19 cellular contexts compared by ENCODE assay signal in genomic region chr1:221972262-221973235, GRCh38.
A peak's percentile ranks its signal among the peaks of the same experiment; 100 is the strongest.
DNase-seq lines count a peak whose midpoint lies in the region; ATAC-seq and TF ChIP-seq lines count a peak whose summit lies in the region.
"Had no signal": no experiment of that assay in that cellular context is flagged by ENCODE, and none has a peak within 500 bp of the region (broad histone marks: within the 10 kb centered on the region; RNA-seq: fewer than 3 reads in every experiment).

No MANE protein-coding gene starts in this region.

- intact Hi-C loops in ovary (cut with DNase I), result no loop called here

- no peak for TF ChIP-seq EP300 in ovary (IDR thresholded peaks at IDR 0.05)

- ATAC-seq in WTC11, result peak; percentile 65
- ATAC-seq: SK-N-SH treated with all-trans-retinoic acid at 6 μM for 48 hours had no signal

- no peak for TF ChIP-seq CTCF in HEK293 (tag by site-specific recombination; IDR thresholded peaks at IDR 0.05)
- no peak for TF ChIP-seq CTCF in WTC11 (IDR thresholded peaks at IDR 0.05)
- TF ChIP-seq CTCF in ovary (IDR thresholded peaks at IDR 0.05), result no peak

- H3K36me3 Mint-ChIP-seq in WTC11, result no peaks in the 10 kb centered on the region
- H3K36me3 Mint-ChIP-seq: CD4-positive, alpha-beta memory T cell had no signal

- DNase-seq in ELF-1 (ENCODE audit: low read depth, low spot score), result peak; percentile 68
- no peak for DNase-seq in WTC11 (ENCODE audit: low spot score)
- no peak for DNase-seq in SKM-1 treated with dmso at 0.1 percent for 144 hours (lab: John Stamatoyannopoulos, UW; ENCODE audit: unreplicated experiment)
- no peak for DNase-seq in NCI-H510A (lab: John Stamatoyannopoulos, UW)
- no peak for DNase-seq in ovary
- DNase-seq: CD4-positive, alpha-beta memory T cell; DMS153; NCI-H1105 treated with DMSO at 0.1 percent for 48 hours; NCI-H1694; NCI-H2081 treated with DMSO at 0.1 percent for 48 hours; NCI-H510A treated with DMSO at 0.1 percent for 48 hours; NCI-H774; OCI-M1; SIG-M5 had no signal

- POLR2A ChIA-PET in HEK293 (lab: Yijun Ruan, JAX) (no interaction called here), WTC11 (lab: Charles Lee) (no interaction called here)

- H3K27ac Mint-ChIP-seq in WTC11, result peak overlapping the region; percentile 91
- H3K27ac Mint-ChIP-seq: CD4-positive, alpha-beta memory T cell had no signal

- TF ChIP-seq POLR2A in ovary (IDR thresholded peaks at IDR 0.05), result no peak

- H3K4me1 ChIP-seq in HEK293 (ENCODE audit: control insufficient read depth, insufficient read depth, low read length) (no peaks in the 10 kb centered on the region), iPS-20b (ENCODE audit: insufficient read depth, low read length) (peaks cover 14% of the 10 kb centered on the region), ovary (ENCODE audit: insufficient read depth) (no peaks in the 10 kb centered on the region)

- peaks cover 48% of the 10 kb centered on the region for H3K4me1 Mint-ChIP-seq in WTC11
- H3K4me1 Mint-ChIP-seq: CD4-positive, alpha-beta memory T cell had no signal

- H3K4me3 ChIP-seq in HEK293 (ENCODE audit: low read depth, low read length) (no peak overlapping the region), iPS-20b (ENCODE audit: low read length) (peak overlapping the region; percentile 26; the same call in 1 of the 2 replicates), ovary (no peak overlapping the region)

- H3K27ac ChIP-seq in HEK293 (ENCODE audit: extremely low read depth, low read depth, low read length) (no peak overlapping the region), iPS-20b (ENCODE audit: low read length) (no peak overlapping the region), ovary (no peak overlapping the region)
- H3K27ac ChIP-seq: HL-60, RWPE1 had no signal

- no peaks in the 10 kb centered on the region for H3K27me3 ChIP-seq in iPS-20b (ENCODE audit: insufficient read depth, low read length)
- H3K27me3 ChIP-seq in ovary, result no peaks in the 10 kb centered on the region

- CTCF ChIA-PET in HEK293 (lab: Yijun Ruan, JAX) (interaction anchor here (0.7 to 1.0 kb wide), 2 partner anchors 17 to 122 kb away, joined by 3 read pairs; no protein-coding TSS in a partner anchor), WTC11 (lab: Charles Lee) (no interaction called here)

- peak overlapping the region; percentile 3; the same call in 1 of the 2 replicates for H3K9ac ChIP-seq in iPS-20b (ENCODE audit: low read depth, low read length)

- H3K36me3 ChIP-seq in HEK293 (ENCODE audit: control insufficient read depth in 2 of 2, insufficient read depth in 1 of 2, low read length in 2 of 2), result no peaks in the 10 kb centered on the region
- H3K36me3 ChIP-seq in iPS-20b (ENCODE audit: insufficient read depth, low read depth, low read length), result no peaks in the 10 kb centered on the region
- no peaks in the 10 kb centered on the region for H3K36me3 ChIP-seq in ovary

- no peaks in the 10 kb centered on the region for H3K27me3 Mint-ChIP-seq in WTC11 (ENCODE audit: low read depth)
- H3K27me3 Mint-ChIP-seq: CD4-positive, alpha-beta memory T cell had no signal

- 86 to 92% (median 90%) methylated on average over 9 to 10 of the region's 10 CpGs for WGBS in ovary, 3 donors

- no peaks in the 10 kb centered on the region for H3K9me3 ChIP-seq in HEK293 (ENCODE audit: control insufficient read depth, insufficient read depth, low read depth, low read length)
- H3K9me3 ChIP-seq in iPS-20b (ENCODE audit: insufficient read depth, low read depth, low read length), result no peaks in the 10 kb centered on the region
- no peaks in the 10 kb centered on the region for H3K9me3 ChIP-seq in ovary

- peak overlapping the region; percentile 1; the same call in 1 of the 2 replicates for H3K4me3 Mint-ChIP-seq in WTC11

- H3K9me3 Mint-ChIP-seq in WTC11, result no peaks in the 10 kb centered on the region
- H3K9me3 Mint-ChIP-seq: CD4-positive, alpha-beta memory T cell had no signal

TF ChIP-seq in HEK293, 187 proteins besides CTCF, POLR2A, EP300 and RAD21:
- TF ChIP-seq, protein P1, sequence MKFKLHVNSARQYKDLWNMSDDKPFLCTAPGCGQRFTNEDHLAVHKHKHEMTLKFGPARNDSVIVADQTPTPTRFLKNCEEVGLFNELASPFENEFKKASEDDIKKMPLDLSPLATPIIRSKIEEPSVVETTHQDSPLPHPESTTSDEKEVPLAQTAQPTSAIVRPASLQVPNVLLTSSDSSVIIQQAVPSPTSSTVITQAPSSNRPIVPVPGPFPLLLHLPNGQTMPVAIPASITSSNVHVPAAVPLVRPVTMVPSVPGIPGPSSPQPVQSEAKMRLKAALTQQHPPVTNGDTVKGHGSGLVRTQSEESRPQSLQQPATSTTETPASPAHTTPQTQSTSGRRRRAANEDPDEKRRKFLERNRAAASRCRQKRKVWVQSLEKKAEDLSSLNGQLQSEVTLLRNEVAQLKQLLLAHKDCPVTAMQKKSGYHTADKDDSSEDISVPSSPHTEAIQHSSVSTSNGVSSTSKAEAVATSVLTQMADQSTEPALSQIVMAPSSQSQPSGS (tag by site-specific recombination; IDR thresholded peaks at IDR 0.05; ENCODE audit: low read depth), result peak; percentile 63; the same call in 1 of the 2 replicates
- TF ChIP-seq PRDM1 (tag by site-specific recombination; IDR thresholded peaks at IDR 0.05), result no peak

TF ChIP-seq in WTC11, 78 proteins besides CTCF, POLR2A, EP300 and RAD21:
- no peak for TF ChIP-seq SP1 (CRISPR knock-in tag; conservative IDR thresholded peaks at IDR 0.05)
